In the genomic region with DNA sequence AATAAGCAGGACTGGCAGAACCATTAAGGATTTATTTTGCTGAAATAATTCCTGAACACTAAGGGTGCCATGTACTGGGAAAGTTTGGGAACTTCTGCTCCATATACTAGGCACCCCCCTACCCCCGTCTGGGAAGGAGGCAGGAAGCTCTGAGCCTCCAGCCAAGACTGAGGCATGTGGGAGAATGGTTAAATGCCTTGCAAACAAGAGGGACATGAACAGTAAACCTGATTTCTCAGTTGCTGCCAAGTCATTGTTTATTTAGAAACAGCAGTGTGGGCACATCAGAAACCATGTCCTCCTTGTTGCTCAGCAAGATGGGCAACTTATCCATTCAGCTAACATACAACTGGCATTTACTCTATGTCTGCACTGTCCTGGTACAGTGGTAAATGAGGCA, we compare ENCODE assay signal across 1 cellular context.
TF ChIP-seq lines count a peak whose summit lies in the region.

No MANE protein-coding gene starts in this region.

TF ChIP-seq in HCT116, 20 proteins besides CTCF, POLR2A, EP300 and RAD21 (continued from another document):
- TF ChIP-seq, protein P1, sequence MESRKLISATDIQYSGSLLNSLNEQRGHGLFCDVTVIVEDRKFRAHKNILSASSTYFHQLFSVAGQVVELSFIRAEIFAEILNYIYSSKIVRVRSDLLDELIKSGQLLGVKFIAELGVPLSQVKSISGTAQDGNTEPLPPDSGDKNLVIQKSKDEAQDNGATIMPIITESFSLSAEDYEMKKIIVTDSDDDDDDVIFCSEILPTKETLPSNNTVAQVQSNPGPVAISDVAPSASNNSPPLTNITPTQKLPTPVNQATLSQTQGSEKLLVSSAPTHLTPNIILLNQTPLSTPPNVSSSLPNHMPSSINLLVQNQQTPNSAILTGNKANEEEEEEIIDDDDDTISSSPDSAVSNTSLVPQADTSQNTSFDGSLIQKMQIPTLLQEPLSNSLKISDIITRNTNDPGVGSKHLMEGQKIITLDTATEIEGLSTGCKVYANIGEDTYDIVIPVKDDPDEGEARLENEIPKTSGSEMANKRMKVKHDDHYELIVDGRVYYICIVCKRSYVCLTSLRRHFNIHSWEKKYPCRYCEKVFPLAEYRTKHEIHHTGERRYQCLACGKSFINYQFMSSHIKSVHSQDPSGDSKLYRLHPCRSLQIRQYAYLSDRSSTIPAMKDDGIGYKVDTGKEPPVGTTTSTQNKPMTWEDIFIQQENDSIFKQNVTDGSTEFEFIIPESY (IDR thresholded peaks at IDR 0.05; ENCODE audit: extremely low read depth, insufficient replicate concordance, low read length): no peak
- TF ChIP-seq CEBPB (IDR thresholded peaks at IDR 0.05; ENCODE audit: low read depth): no peak
- no peak for TF ChIP-seq REST (IDR thresholded peaks at IDR 0.05; ENCODE audit: low read depth)
- TF ChIP-seq JUND (IDR thresholded peaks at IDR 0.05): no peak
- TF ChIP-seq EZH2phosphoT487 (IDR thresholded peaks at IDR 0.05; ENCODE audit: borderline replicate concordance): no peak
- TF ChIP-seq EGR1 (IDR thresholded peaks at IDR 0.05; ENCODE audit: low read depth): no peak
- TF ChIP-seq ELF1 (IDR thresholded peaks at IDR 0.05; ENCODE audit: borderline replicate concordance, low read depth): no peak
- no peak for TF ChIP-seq SIN3A (IDR thresholded peaks at IDR 0.05; ENCODE audit: low read depth)
- TF ChIP-seq YY1 (IDR thresholded peaks at IDR 0.05; ENCODE audit: extremely low read depth, insufficient replicate concordance, low read depth, low read length): no peak
- no peak for TF ChIP-seq SP1 (IDR thresholded peaks at IDR 0.05; ENCODE audit: low read depth)
- TF ChIP-seq FOSL1 (IDR thresholded peaks at IDR 0.05; ENCODE audit: low read depth): no peak
- TF ChIP-seq, protein P2, sequence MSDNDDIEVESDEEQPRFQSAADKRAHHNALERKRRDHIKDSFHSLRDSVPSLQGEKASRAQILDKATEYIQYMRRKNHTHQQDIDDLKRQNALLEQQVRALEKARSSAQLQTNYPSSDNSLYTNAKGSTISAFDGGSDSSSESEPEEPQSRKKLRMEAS (IDR thresholded peaks at IDR 0.05): no peak
- TF ChIP-seq EZH2 (IDR thresholded peaks at IDR 0.05): no peak
- TF ChIP-seq ZNF274 (IDR thresholded peaks at IDR 0.05; ENCODE audit: low read depth, low read length): no peak
- TF ChIP-seq ATF3 (IDR thresholded peaks at IDR 0.05): no peak
